Comparison of ENCODE assay signal across 1 cellular context in the genomic region with DNA sequence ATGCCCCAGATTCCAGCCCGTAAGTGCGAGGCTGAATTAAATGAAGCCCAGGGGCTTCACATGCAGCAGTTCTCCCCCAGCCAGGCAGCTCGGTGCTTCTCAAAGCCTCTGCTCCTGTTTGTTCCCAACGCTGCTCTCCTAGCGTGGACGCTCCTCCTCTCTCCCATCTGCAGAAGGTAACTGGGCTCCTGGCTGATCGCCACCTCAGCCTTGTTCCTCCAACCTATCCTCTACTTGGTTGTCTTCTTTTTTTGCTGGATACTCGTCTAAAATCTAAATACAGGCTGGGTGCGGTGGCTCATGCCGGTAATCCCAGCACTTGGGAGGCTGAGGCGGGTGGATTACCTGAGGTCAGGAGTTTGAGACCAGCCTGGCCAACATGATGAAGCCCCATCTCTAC.
TF ChIP-seq lines count a peak whose summit lies in the region.

No MANE protein-coding gene starts in this region.

TF ChIP-seq in GM23338, 12 proteins besides CTCF, POLR2A, EP300 and RAD21 (continued from another document):
- TF ChIP-seq, protein P1, sequence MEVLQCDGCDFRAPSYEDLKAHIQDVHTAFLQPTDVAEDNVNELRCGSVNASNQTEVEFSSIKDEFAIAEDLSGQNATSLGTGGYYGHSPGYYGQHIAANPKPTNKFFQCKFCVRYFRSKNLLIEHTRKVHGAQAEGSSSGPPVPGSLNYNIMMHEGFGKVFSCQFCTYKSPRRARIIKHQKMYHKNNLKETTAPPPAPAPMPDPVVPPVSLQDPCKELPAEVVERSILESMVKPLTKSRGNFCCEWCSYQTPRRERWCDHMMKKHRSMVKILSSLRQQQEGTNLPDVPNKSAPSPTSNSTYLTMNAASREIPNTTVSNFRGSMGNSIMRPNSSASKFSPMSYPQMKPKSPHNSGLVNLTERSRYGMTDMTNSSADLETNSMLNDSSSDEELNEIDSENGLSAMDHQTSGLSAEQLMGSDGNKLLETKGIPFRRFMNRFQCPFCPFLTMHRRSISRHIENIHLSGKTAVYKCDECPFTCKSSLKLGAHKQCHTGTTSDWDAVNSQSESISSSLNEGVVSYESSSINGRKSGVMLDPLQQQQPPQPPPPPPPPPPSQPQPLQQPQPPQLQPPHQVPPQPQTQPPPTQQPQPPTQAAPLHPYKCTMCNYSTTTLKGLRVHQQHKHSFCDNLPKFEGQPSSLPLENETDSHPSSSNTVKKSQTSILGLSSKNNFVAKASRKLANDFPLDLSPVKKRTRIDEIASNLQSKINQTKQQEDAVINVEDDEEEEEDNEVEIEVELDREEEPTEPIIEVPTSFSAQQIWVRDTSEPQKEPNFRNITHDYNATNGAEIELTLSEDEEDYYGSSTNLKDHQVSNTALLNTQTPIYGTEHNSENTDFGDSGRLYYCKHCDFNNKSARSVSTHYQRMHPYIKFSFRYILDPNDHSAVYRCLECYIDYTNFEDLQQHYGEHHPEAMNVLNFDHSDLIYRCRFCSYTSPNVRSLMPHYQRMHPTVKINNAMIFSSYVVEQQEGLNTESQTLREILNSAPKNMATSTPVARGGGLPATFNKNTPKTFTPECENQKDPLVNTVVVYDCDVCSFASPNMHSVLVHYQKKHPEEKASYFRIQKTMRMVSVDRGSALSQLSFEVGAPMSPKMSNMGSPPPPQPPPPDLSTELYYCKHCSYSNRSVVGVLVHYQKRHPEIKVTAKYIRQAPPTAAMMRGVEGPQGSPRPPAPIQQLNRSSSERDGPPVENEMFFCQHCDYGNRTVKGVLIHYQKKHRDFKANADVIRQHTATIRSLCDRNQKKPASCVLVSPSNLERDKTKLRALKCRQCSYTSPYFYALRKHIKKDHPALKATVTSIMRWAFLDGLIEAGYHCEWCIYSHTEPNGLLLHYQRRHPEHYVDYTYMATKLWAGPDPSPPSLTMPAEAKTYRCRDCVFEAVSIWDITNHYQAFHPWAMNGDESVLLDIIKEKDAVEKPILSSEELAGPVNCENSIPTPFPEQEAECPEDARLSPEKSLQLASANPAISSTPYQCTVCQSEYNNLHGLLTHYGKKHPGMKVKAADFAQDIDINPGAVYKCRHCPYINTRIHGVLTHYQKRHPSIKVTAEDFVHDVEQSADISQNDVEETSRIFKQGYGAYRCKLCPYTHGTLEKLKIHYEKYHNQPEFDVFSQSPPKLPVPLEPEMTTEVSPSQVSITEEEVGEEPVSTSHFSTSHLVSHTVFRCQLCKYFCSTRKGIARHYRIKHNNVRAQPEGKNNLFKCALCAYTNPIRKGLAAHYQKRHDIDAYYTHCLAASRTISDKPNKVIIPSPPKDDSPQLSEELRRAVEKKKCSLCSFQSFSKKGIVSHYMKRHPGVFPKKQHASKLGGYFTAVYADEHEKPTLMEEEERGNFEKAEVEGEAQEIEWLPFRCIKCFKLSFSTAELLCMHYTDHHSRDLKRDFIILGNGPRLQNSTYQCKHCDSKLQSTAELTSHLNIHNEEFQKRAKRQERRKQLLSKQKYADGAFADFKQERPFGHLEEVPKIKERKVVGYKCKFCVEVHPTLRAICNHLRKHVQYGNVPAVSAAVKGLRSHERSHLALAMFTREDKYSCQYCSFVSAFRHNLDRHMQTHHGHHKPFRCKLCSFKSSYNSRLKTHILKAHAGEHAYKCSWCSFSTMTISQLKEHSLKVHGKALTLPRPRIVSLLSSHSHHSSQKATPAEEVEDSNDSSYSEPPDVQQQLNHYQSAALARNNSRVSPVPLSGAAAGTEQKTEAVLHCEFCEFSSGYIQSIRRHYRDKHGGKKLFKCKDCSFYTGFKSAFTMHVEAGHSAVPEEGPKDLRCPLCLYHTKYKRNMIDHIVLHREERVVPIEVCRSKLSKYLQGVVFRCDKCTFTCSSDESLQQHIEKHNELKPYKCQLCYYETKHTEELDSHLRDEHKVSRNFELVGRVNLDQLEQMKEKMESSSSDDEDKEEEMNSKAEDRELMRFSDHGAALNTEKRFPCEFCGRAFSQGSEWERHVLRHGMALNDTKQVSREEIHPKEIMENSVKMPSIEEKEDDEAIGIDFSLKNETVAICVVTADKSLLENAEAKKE (CRISPR knock-in tag; IDR thresholded peaks at IDR 0.05): no peak
- TF ChIP-seq EZH2 (IDR thresholded peaks at IDR 0.05; ENCODE audit: low read depth, unreplicated experiment) (no peak), ZNF114 (CRISPR knock-in tag; IDR thresholded peaks at IDR 0.05) (no peak)
